ENCODE assay signal across 8 cellular contexts in genomic region chr16:740459-740763, GRCh38. TPM values are rescaled to one million over a fixed set of nuclear protein-coding genes. Genes with fewer than 3 reads are reported as not detected.
A peak's percentile ranks its signal among the peaks of the same experiment; 100 is the strongest.
DNase-seq lines count a peak whose midpoint lies in the region; TF ChIP-seq lines count a peak whose summit lies in the region.

No MANE protein-coding gene starts in this region.

- POLR2A ChIA-PET in HEK293 (lab: Yijun Ruan, JAX): interaction anchor here (0.8 to 1.7 kb wide), 7 partner anchors 9 to 48 kb away, joined by 3 to 11 read pairs (median 4); partner anchors contain the start of genes ANTKMT and CHTF18

- H3K4me3 ChIP-seq in BLaER1 (peak overlapping the region; percentile 81), HEK293 (ENCODE audit: low read depth, low read length) (peak overlapping the region; percentile 80), iPS-15b (ENCODE audit: low read depth, low read length) (peak overlapping the region; percentile 72), subcutaneous abdominal adipose tissue (ENCODE audit: low read depth in 1 of 5, low read length in 5 of 5) (peak overlapping the region in 4 of 5 donors; percentile 76 to 86 (median 80))

- peak overlapping the region; percentile 89 for H3K27ac ChIP-seq in BLaER1
- H3K27ac ChIP-seq in HEK293 (ENCODE audit: extremely low read depth, low read depth, low read length): peak overlapping the region; percentile 67; the same call in 1 of the 2 replicates
- no peak overlapping the region for H3K27ac ChIP-seq in subcutaneous abdominal adipose tissue (ENCODE audit: low read depth, low read length)

- H3K9me3 ChIP-seq in BLaER1 (no peaks in the 10 kb centered on the region), HEK293 (ENCODE audit: control insufficient read depth, insufficient read depth, low read depth, low read length) (no peaks in the 10 kb centered on the region), iPS-15b (ENCODE audit: control insufficient read depth, insufficient read depth, low read length) (no peaks in the 10 kb centered on the region), subcutaneous abdominal adipose tissue (ENCODE audit: control insufficient read depth in 5 of 5, low read length in 5 of 5) (no peaks in the 10 kb centered on the region)

- intact Hi-C loops in activated T-helper 1 cell treated with anti-CD3 and anti-CD28 coated beads, Interleukin-12 subunit alpha, Interleukin-12 subunit beta, Interleukin-2, Interleukin-4 antibody, amounts not matched to agents 30 ng/mL and 10 ng/mL and 1 ng/mL, durations not matched to agents 14 hours and 24 hours and 36 hours (cut with micrococcal nuclease): loop anchor here (1.0 to 10.0 kb wide), 3 partner anchors 47 to 234 kb away; partner anchors contain the start of genes CHTF18, LMF1 and RPUSD1

- peaks cover 18% of the 10 kb centered on the region for H3K36me3 ChIP-seq in BLaER1
- H3K36me3 ChIP-seq in HEK293 (ENCODE audit: control insufficient read depth in 2 of 2, insufficient read depth in 1 of 2, low read length in 2 of 2): peaks cover 3 to 30% of the 10 kb centered on the region in 2 experiments; a peak in 2 of 3 replicates
- H3K36me3 ChIP-seq in iPS-15b (ENCODE audit: control insufficient read depth, insufficient read depth, low read length): peaks cover 10% of the 10 kb centered on the region
- H3K36me3 ChIP-seq in subcutaneous abdominal adipose tissue (ENCODE audit: control insufficient read depth in 5 of 5, insufficient read depth in 5 of 5, low read length in 5 of 5): peaks cover 0 to 28% (median 24%) of the 10 kb centered on the region in 5 donors

- H3K9ac ChIP-seq in BLaER1 (peak overlapping the region; percentile 87), iPS-15b (ENCODE audit: low read depth, low read length) (peak overlapping the region; percentile 76), subcutaneous abdominal adipose tissue (ENCODE audit: low read length in 5 of 5) (peak overlapping the region in 4 of 5 donors; percentile 90 to 94 (median 90))

- H3K27ac Mint-ChIP-seq in activated T-helper 1 cell treated with anti-CD3 and anti-CD28 coated beads, Interleukin-12 subunit alpha, Interleukin-12 subunit beta, Interleukin-2, Interleukin-4 antibody, amounts not matched to agents 30 ng/mL and 10 ng/mL and 1 ng/mL, durations not matched to agents 14 hours and 24 hours and 36 hours: peak overlapping the region; percentile 23

- H4K20me1 ChIP-seq in BLaER1: peaks cover 8% of the 10 kb centered on the region; the same call in 1 of the 2 replicates

- H3K4me3 Mint-ChIP-seq in activated T-helper 1 cell treated with anti-CD3 and anti-CD28 coated beads, Interleukin-12 subunit alpha, Interleukin-12 subunit beta, Interleukin-2, Interleukin-4 antibody, amounts not matched to agents 30 ng/mL and 10 ng/mL and 1 ng/mL, durations not matched to agents 14 hours and 24 hours and 36 hours: peak overlapping the region; percentile 85

- peaks cover 14% of the 10 kb centered on the region for H3K4me1 Mint-ChIP-seq in activated T-helper 1 cell treated with anti-CD3 and anti-CD28 coated beads, Interleukin-12 subunit alpha, Interleukin-12 subunit beta, Interleukin-2, Interleukin-4 antibody, amounts not matched to agents 30 ng/mL and 10 ng/mL and 1 ng/mL, durations not matched to agents 14 hours and 24 hours and 36 hours (ENCODE audit: low read depth)

- H3K4me2 ChIP-seq in BLaER1: peak overlapping the region; percentile 99

- no peaks in the 10 kb centered on the region for H3K9me3 Mint-ChIP-seq in activated T-helper 1 cell treated with anti-CD3 and anti-CD28 coated beads, Interleukin-12 subunit alpha, Interleukin-12 subunit beta, Interleukin-2, Interleukin-4 antibody, amounts not matched to agents 30 ng/mL and 10 ng/mL and 1 ng/mL, durations not matched to agents 14 hours and 24 hours and 36 hours

- H3K27me3 ChIP-seq in BLaER1 (no peaks in the 10 kb centered on the region), iPS-15b (ENCODE audit: control insufficient read depth, insufficient read depth, low read length) (no peaks in the 10 kb centered on the region), subcutaneous abdominal adipose tissue (ENCODE audit: control insufficient read depth in 5 of 5, insufficient read depth in 4 of 5, low read length in 5 of 5) (peaks cover 0 to 9% (median 3%) of the 10 kb centered on the region in 5 donors)

- no peak for TF ChIP-seq CTCF in HEK293 (tag by site-specific recombination; IDR thresholded peaks at IDR 0.05)

- peaks cover 13% of the 10 kb centered on the region for H3K36me3 Mint-ChIP-seq in activated T-helper 1 cell treated with anti-CD3 and anti-CD28 coated beads, Interleukin-12 subunit alpha, Interleukin-12 subunit beta, Interleukin-2, Interleukin-4 antibody, amounts not matched to agents 30 ng/mL and 10 ng/mL and 1 ng/mL, durations not matched to agents 14 hours and 24 hours and 36 hours (ENCODE audit: low read depth)

- H3K27me3 Mint-ChIP-seq in activated T-helper 1 cell treated with anti-CD3 and anti-CD28 coated beads, Interleukin-12 subunit alpha, Interleukin-12 subunit beta, Interleukin-2, Interleukin-4 antibody, amounts not matched to agents 30 ng/mL and 10 ng/mL and 1 ng/mL, durations not matched to agents 14 hours and 24 hours and 36 hours (ENCODE audit: insufficient read depth): no peaks in the 10 kb centered on the region

- DNase-seq in activated T-helper 1 cell treated with anti-CD3 and anti-CD28 coated beads, Interleukin-12 subunit alpha, Interleukin-12 subunit beta, Interleukin-2, Interleukin-4 antibody, amounts not matched to agents 30 ng/mL and 10 ng/mL and 1 ng/mL, durations not matched to agents 14 hours and 24 hours and 36 hours (ENCODE audit: low spot score): no peak
- no peak for DNase-seq in mucosa of gallbladder (ENCODE audit: low spot score)
- DNase-seq in amygdala (lab: John Stamatoyannopoulos, UW): no peak
- no peak for DNase-seq in globus pallidus (ENCODE audit: low spot score)

- CTCF ChIA-PET in HEK293 (lab: Yijun Ruan, JAX): interaction anchor here (0.9 to 3.2 kb wide), 10 partner anchors 8 to 66 kb away, joined by 3 to 16 read pairs (median 4); partner anchors contain the start of gene ANTKMT

- H3K4me1 ChIP-seq in BLaER1 (peaks cover 63% of the 10 kb centered on the region), HEK293 (ENCODE audit: control insufficient read depth, insufficient read depth, low read length) (0 out of 2 replicates have a peak, but pooled peaks cover 2% of the 10 kb centered on the region), iPS-15b (ENCODE audit: control insufficient read depth, insufficient read depth, low read length) (peaks cover 3% of the 10 kb centered on the region), subcutaneous abdominal adipose tissue (ENCODE audit: control insufficient read depth in 5 of 5, insufficient read depth in 5 of 5, low read length in 5 of 5) (peaks cover 6 to 18% (median 16%) of the 10 kb centered on the region in 5 donors)

TF ChIP-seq in HEK293, 187 proteins besides CTCF, POLR2A, EP300 and RAD21 (continues in another document):
- TF ChIP-seq ZSCAN16 (tag by site-specific recombination; IDR thresholded peaks at IDR 0.05) (no peak), HOXA7 (CRISPR knock-in tag; IDR thresholded peaks at IDR 0.05; ENCODE audit: borderline replicate concordance) (no peak), BCL11A (tag by site-specific recombination; IDR thresholded peaks at IDR 0.05; ENCODE audit: low read depth) (no peak), ZFHX2 (tag by site-specific recombination; conservative IDR thresholded peaks at IDR 0.05) (peak; percentile 70), ZNF837 (tag by site-specific recombination; IDR thresholded peaks at IDR 0.05) (no peak), ZSCAN18 (tag by site-specific recombination; IDR thresholded peaks at IDR 0.05) (no peak), ZBTB48 (tag by site-specific recombination; IDR thresholded peaks at IDR 0.05) (peak; percentile 84), YY2 (tag by site-specific recombination; IDR thresholded peaks at IDR 0.05) (no peak), ZNF560 (tag by site-specific recombination; IDR thresholded peaks at IDR 0.05; ENCODE audit: borderline replicate concordance) (no peak), ZNF311 (tag by site-specific recombination; IDR thresholded peaks at IDR 0.05; ENCODE audit: borderline replicate concordance) (no peak), GLIS2 (tag by site-specific recombination; IDR thresholded peaks at IDR 0.05) (peak; percentile 15; the same call in 1 of the 2 replicates), ZSCAN30 (tag by site-specific recombination; IDR thresholded peaks at IDR 0.05) (no peak)

RNA-seq across cellular contexts. Expression of gene CIAO3, which starts 0.4 kb away (rescaled TPM):
- 41.0 and 43.1 TPM in 2 replicates for total RNA-seq in activated T-helper 1 cell treated with anti-CD3 and anti-CD28 coated beads, Interleukin-12 subunit alpha, Interleukin-12 subunit beta, Interleukin-2, Interleukin-4 antibody, amounts not matched to agents 30 ng/mL and 10 ng/mL and 1 ng/mL, durations not matched to agents 14 hours and 24 hours and 36 hours
- 47.1 TPM for total RNA-seq in mucosa of gallbladder

RNA-seq across cellular contexts. Expression of gene HAGHL, which starts 13.5 kb away (rescaled TPM):
- total RNA-seq in activated T-helper 1 cell treated with anti-CD3 and anti-CD28 coated beads, Interleukin-12 subunit alpha, Interleukin-12 subunit beta, Interleukin-2, Interleukin-4 antibody, amounts not matched to agents 30 ng/mL and 10 ng/mL and 1 ng/mL, durations not matched to agents 14 hours and 24 hours and 36 hours: 15.8 and 19.1 TPM in 2 replicates
- 13.4 TPM for total RNA-seq in mucosa of gallbladder

RNA-seq across cellular contexts. Expression of gene CCDC78, which starts 14.2 kb away (rescaled TPM):
- total RNA-seq in activated T-helper 1 cell treated with anti-CD3 and anti-CD28 coated beads, Interleukin-12 subunit alpha, Interleukin-12 subunit beta, Interleukin-2, Interleukin-4 antibody, amounts not matched to agents 30 ng/mL and 10 ng/mL and 1 ng/mL, durations not matched to agents 14 hours and 24 hours and 36 hours: 5.8 and 7.8 TPM in 2 replicates
- total RNA-seq in mucosa of gallbladder: 3.3 TPM

RNA-seq across cellular contexts. Expression of gene ANTKMT, which starts 19.5 kb away (rescaled TPM):
- 41.3 and 41.6 TPM in 2 replicates for total RNA-seq in activated T-helper 1 cell treated with anti-CD3 and anti-CD28 coated beads, Interleukin-12 subunit alpha, Interleukin-12 subunit beta, Interleukin-2, Interleukin-4 antibody, amounts not matched to agents 30 ng/mL and 10 ng/mL and 1 ng/mL, durations not matched to agents 14 hours and 24 hours and 36 hours
- total RNA-seq in mucosa of gallbladder: 54.7 TPM

RNA-seq across cellular contexts. Expression of gene MSLN, which starts 20.1 kb away (rescaled TPM):
- not detected in 2 replicates for total RNA-seq in activated T-helper 1 cell treated with anti-CD3 and anti-CD28 coated beads, Interleukin-12 subunit alpha, Interleukin-12 subunit beta, Interleukin-2, Interleukin-4 antibody, amounts not matched to agents 30 ng/mL and 10 ng/mL and 1 ng/mL, durations not matched to agents 14 hours and 24 hours and 36 hours
- total RNA-seq in mucosa of gallbladder: 53.1 TPM
